ENCODE assay signal across 1 cellular context in the genomic region with DNA sequence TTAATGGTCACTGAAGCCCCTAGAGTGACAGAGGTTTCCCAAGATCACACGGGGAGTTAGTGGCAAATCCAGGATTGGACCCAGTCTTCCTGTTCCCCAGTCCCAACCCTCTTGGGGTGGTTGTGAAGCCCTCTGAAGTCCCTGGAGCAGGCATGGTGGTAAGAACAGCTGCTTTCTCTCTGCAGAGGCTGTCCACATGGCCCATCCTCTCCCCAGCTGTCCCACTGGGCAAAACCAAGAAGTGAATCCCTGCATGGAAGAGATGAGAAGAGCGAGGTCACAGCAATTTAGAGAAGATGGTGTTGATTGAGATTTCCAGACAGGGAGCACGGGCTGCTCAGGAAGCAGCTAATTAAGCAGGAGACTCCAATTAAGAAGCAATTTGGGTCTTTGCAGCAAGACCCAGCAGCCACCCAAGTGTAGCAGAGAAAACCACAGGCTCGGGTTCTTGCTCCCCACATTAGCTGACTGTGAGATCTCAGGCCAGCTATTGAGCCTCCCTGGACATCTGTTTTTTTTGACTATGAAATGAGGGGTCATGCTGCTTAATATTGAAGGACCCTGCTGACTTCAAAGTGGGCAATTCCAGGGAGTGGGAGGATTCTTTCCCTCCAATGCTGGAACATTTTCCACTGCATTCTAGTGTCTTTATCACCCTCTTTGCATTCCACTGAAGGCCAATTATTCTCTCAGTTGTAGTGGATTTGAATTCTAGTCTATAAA.
TF ChIP-seq lines count a peak whose summit lies in the region.

No MANE protein-coding gene starts in this region.

TF ChIP-seq in HepG2, 621 proteins besides CTCF, POLR2A, EP300 and RAD21:
- TF ChIP-seq, protein P1, sequence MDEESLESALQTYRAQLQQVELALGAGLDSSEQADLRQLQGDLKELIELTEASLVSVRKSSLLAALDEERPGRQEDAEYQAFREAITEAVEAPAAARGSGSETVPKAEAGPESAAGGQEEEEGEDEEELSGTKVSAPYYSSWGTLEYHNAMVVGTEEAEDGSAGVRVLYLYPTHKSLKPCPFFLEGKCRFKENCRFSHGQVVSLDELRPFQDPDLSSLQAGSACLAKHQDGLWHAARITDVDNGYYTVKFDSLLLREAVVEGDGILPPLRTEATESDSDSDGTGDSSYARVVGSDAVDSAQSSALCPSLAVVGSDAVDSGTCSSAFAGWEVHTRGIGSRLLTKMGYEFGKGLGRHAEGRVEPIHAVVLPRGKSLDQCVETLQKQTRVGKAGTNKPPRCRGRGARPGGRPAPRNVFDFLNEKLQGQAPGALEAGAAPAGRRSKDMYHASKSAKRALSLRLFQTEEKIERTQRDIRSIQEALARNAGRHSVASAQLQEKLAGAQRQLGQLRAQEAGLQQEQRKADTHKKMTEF (CRISPR knock-in tag; IDR thresholded peaks at IDR 0.05) = no peak
- TF ChIP-seq CBX2 (IDR thresholded peaks at IDR 0.05; ENCODE audit: low read depth, low read length) (no peak), CBX2 (CRISPR knock-in tag; IDR thresholded peaks at IDR 0.05; ENCODE audit: low read depth) (no peak), MEIS2 (CRISPR knock-in tag; IDR thresholded peaks at IDR 0.05) (no peak), ZNF44 (CRISPR knock-in tag; IDR thresholded peaks at IDR 0.05) (no peak), ARHGAP35 (CRISPR knock-in tag; IDR thresholded peaks at IDR 0.05; ENCODE audit: borderline replicate concordance) (no peak), CCAR2 (optimal IDR thresholded peaks at IDR 0.05; ENCODE audit: low read depth, low read length) (no peak), HOXA9 (CRISPR knock-in tag; IDR thresholded peaks at IDR 0.05; ENCODE audit: borderline replicate concordance) (no peak), WIZ (CRISPR knock-in tag; IDR thresholded peaks at IDR 0.05) (no peak), ATF1 (CRISPR knock-in tag; IDR thresholded peaks at IDR 0.05) (no peak), SNAPC2 (CRISPR knock-in tag; IDR thresholded peaks at IDR 0.05) (no peak), ZNF496 (CRISPR knock-in tag; IDR thresholded peaks at IDR 0.05; ENCODE audit: insufficient replicate concordance) (no peak), SETDB1 (CRISPR knock-in tag; IDR thresholded peaks at IDR 0.05; ENCODE audit: borderline replicate concordance) (no peak), ZMAT3 (CRISPR knock-in tag; conservative IDR thresholded peaks at IDR 0.05) (no peak), SKIL (CRISPR knock-in tag; IDR thresholded peaks at IDR 0.05; ENCODE audit: borderline replicate concordance) (no peak), NCOA5 (CRISPR knock-in tag; IDR thresholded peaks at IDR 0.05) (no peak), ZNF335 (CRISPR knock-in tag; IDR thresholded peaks at IDR 0.05) (no peak), AKAP8 (CRISPR knock-in tag; IDR thresholded peaks at IDR 0.05) (no peak), ZFP62 (CRISPR knock-in tag; IDR thresholded peaks at IDR 0.05) (no peak)
- TF ChIP-seq, protein P2, sequence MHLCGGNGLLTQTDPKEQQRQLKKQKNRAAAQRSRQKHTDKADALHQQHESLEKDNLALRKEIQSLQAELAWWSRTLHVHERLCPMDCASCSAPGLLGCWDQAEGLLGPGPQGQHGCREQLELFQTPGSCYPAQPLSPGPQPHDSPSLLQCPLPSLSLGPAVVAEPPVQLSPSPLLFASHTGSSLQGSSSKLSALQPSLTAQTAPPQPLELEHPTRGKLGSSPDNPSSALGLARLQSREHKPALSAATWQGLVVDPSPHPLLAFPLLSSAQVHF (CRISPR knock-in tag; IDR thresholded peaks at IDR 0.05) = no peak
- TF ChIP-seq, protein P3, sequence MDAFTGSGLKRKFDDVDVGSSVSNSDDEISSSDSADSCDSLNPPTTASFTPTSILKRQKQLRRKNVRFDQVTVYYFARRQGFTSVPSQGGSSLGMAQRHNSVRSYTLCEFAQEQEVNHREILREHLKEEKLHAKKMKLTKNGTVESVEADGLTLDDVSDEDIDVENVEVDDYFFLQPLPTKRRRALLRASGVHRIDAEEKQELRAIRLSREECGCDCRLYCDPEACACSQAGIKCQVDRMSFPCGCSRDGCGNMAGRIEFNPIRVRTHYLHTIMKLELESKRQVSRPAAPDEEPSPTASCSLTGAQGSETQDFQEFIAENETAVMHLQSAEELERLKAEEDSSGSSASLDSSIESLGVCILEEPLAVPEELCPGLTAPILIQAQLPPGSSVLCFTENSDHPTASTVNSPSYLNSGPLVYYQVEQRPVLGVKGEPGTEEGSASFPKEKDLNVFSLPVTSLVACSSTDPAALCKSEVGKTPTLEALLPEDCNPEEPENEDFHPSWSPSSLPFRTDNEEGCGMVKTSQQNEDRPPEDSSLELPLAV (CRISPR knock-in tag; conservative IDR thresholded peaks at IDR 0.05; ENCODE audit: low read depth) = no peak
